Comparison of ENCODE assay signal across 13 cellular contexts in genomic region chr3:101484805-101485620, GRCh38. TPM values are rescaled to one million over a fixed set of nuclear protein-coding genes. Genes with fewer than 3 reads are reported as not detected.
A peak's percentile ranks its signal among the peaks of the same experiment; 100 is the strongest.
DNase-seq lines count a peak whose midpoint lies in the region; ATAC-seq and TF ChIP-seq lines count a peak whose summit lies in the region.
"Had no signal": no experiment of that assay in that cellular context is flagged by ENCODE, and none has a peak within 500 bp of the region (broad histone marks: within the 10 kb centered on the region; RNA-seq: fewer than 3 reads in every experiment).

No MANE protein-coding gene starts in this region.

- peaks cover 10% of the 10 kb centered on the region; the same call in 2 of the 3 replicates for H3K4me1 Mint-ChIP-seq in GM23338
- peaks cover 47% of the 10 kb centered on the region for H3K4me1 Mint-ChIP-seq in activated naive CD8-positive, alpha-beta T cell treated with anti-CD3 and anti-CD28 coated beads for 36 hours

- no peaks in the 10 kb centered on the region for H3K36me3 Mint-ChIP-seq in GM23338 (ENCODE audit: low read depth)
- H3K36me3 Mint-ChIP-seq in activated naive CD8-positive, alpha-beta T cell treated with anti-CD3 and anti-CD28 coated beads for 36 hours, result peaks cover 71% of the 10 kb centered on the region

- H3K4me2 ChIP-seq in GM23338, result no peak overlapping the region

- no peaks in the 10 kb centered on the region for H3K9me3 Mint-ChIP-seq in GM23338
- H3K9me3 Mint-ChIP-seq in activated naive CD8-positive, alpha-beta T cell treated with anti-CD3 and anti-CD28 coated beads for 36 hours, result peaks cover 17% of the 10 kb centered on the region

- peak overlapping the region; percentile 1; the same call in 1 of the 2 replicates for H3K27ac Mint-ChIP-seq in GM23338
- H3K27ac Mint-ChIP-seq in activated naive CD8-positive, alpha-beta T cell treated with anti-CD3 and anti-CD28 coated beads for 36 hours, result peak overlapping the region; percentile 43

- no peaks in the 10 kb centered on the region for H3F3A ChIP-seq in GM23338 (replicated peaks; ENCODE audit: low read depth)

- no peaks in the 10 kb centered on the region for H3K79me2 ChIP-seq in GM23338 (replicated peaks; ENCODE audit: insufficient read depth)

- WGBS in stomach, 5 donors, result 92 to 95% (median 93%) methylated on average over 8 of the region's 8 CpGs

- no peaks in the 10 kb centered on the region for H4K20me1 ChIP-seq in GM23338 (replicated peaks; ENCODE audit: insufficient read depth)

- peak; percentile 75 for DNase-seq in A172 (ENCODE audit: low spot score)
- no peak for DNase-seq in GM23338 (ENCODE audit: low spot score)
- no peak for DNase-seq in activated naive CD8-positive, alpha-beta T cell treated with anti-CD3 and anti-CD28 coated beads for 36 hours
- peak; percentile 75 for DNase-seq in glomerular visceral epithelial cell (ENCODE audit: extremely low spot score)
- DNase-seq in MV-4-11 (lab: John Stamatoyannopoulos, UW), result no peak
- no peak for DNase-seq in NCI-H187 treated with DMSO at 0.1 percent for 48 hours (lab: John Stamatoyannopoulos, UW)
- DNase-seq in H7, result no peak
- DNase-seq in stomach, result no peak
- DNase-seq: activated CD4-positive, CD25-positive, alpha-beta regulatory T cell treated with anti-CD3 and anti-CD28 coated beads, Interleukin-2, amount 50 U/mL, for 72 hours; Right ventricle myocardium superior; stimulated activated CD4-positive, alpha-beta T cell treated with anti-CD3 and anti-CD28 coated beads, Interleukin-15, amount 100 ng/mL, for 24 hours had no signal

- no peaks in the 10 kb centered on the region for H3K9me3 ChIP-seq in stomach

- H3K27me3 Mint-ChIP-seq in GM23338 (ENCODE audit: insufficient read depth, low read depth, poor library complexity), result no peaks in the 10 kb centered on the region
- no peaks in the 10 kb centered on the region for H3K27me3 Mint-ChIP-seq in activated naive CD8-positive, alpha-beta T cell treated with anti-CD3 and anti-CD28 coated beads for 36 hours

- no peak overlapping the region for H3K27ac ChIP-seq in GM23338 (ENCODE audit: low read depth)
- no peak overlapping the region for H3K27ac ChIP-seq in stomach
- H3K27ac ChIP-seq: C4-2B had no signal

- TF ChIP-seq CTCF in GM23338 (conservative IDR thresholded peaks at IDR 0.05; ENCODE audit: low read depth in 2 of 2) (no peak), stomach (IDR thresholded peaks at IDR 0.05) (no peak)

- H3K27me3 ChIP-seq in GM23338 (ENCODE audit: insufficient read depth) (no peaks in the 10 kb centered on the region), H7 (ENCODE audit: control insufficient read depth, insufficient read depth, low read length) (no peaks in the 10 kb centered on the region), stomach (no peaks in the 10 kb centered on the region)
- H3K27me3 ChIP-seq: ascending aorta had no signal

- H3K36me3 ChIP-seq in GM23338 (ENCODE audit: insufficient read depth) (no peaks in the 10 kb centered on the region), H7 (replicated peaks; ENCODE audit: control insufficient read depth, insufficient read depth, low read length) (no peaks in the 10 kb centered on the region), stomach (peaks cover 0 to 46% (median 22%) of the 10 kb centered on the region in 4 donors)

- no peak for TF ChIP-seq POLR2A in stomach (IDR thresholded peaks at IDR 0.05)

- intact Hi-C loops in stomach (cut with DNase I; ENCODE audit: low total_unique reads), result no loop called here

- ATAC-seq in GM23338, result no peak

- no peak overlapping the region for H3K4me3 ChIP-seq in GM23338
- no peak overlapping the region for H3K4me3 ChIP-seq in H7 (ENCODE audit: insufficient read depth, low read depth, low read length)
- no peak overlapping the region for H3K4me3 ChIP-seq in stomach
- H3K4me3 ChIP-seq: ascending aorta had no signal

- no peak overlapping the region for H3K4me3 Mint-ChIP-seq in GM23338
- H3K4me3 Mint-ChIP-seq in activated naive CD8-positive, alpha-beta T cell treated with anti-CD3 and anti-CD28 coated beads for 36 hours, result no peak overlapping the region

- H3K4me1 ChIP-seq in GM23338 (ENCODE audit: insufficient read depth), result peaks cover 4% of the 10 kb centered on the region; the same call in 1 of the 2 replicates
- H3K4me1 ChIP-seq in stomach, result no peaks in the 10 kb centered on the region
- H3K4me1 ChIP-seq: ascending aorta had no signal

- TF ChIP-seq EP300 in stomach (IDR thresholded peaks at IDR 0.05), result no peak

- H3K9me2 ChIP-seq in GM23338 (ENCODE audit: insufficient read depth), result no peaks in the 10 kb centered on the region; the same call in none of the 2 replicates

- H2AFZ ChIP-seq in GM23338, result no peak overlapping the region

TF ChIP-seq in GM23338, 12 proteins besides CTCF, POLR2A, EP300 and RAD21 (continues in another document):
- no peak for TF ChIP-seq NANOG (IDR thresholded peaks at IDR 0.05; ENCODE audit: borderline replicate concordance)
- no peak for TF ChIP-seq CREB1 (CRISPR knock-in tag; IDR thresholded peaks at IDR 0.05; ENCODE audit: low read depth)
- no peak for TF ChIP-seq ZNF462 (CRISPR knock-in tag; IDR thresholded peaks at IDR 0.05)
- TF ChIP-seq JUNB (IDR thresholded peaks at IDR 0.05; ENCODE audit: unreplicated experiment), result no peak

RNA-seq across cellular contexts. Expression of gene SENP7, which starts 28.0 kb away (rescaled TPM):
- total RNA-seq in A172 (2014; rRNA removed; shearing (Covaris generic)), result 13.7 and 23.6 TPM in 2 replicates
- total RNA-seq in GM23338 (2014; rRNA removed; shearing (Covaris generic)), result 9.0 and 11.0 TPM in 2 replicates
- polyA plus RNA-seq in GM23338 (2016; fragmentation: Nextera tagmentation; extraction: Ambion mirVana) (4.5 and 5.0 TPM in 2 replicates), stomach (1 to 10 TPM; 3.1 to 7.3 (median 3.8) TPM)
- total RNA-seq in activated naive CD8-positive, alpha-beta T cell treated with anti-CD3 and anti-CD28 coated beads for 36 hours, result 10 to 100 TPM; 10.1 TPM
- 11.6 and 21.5 TPM in 2 replicates for total RNA-seq in H7 (2014; rRNA removed; shearing (Covaris generic))
- total RNA-seq in stomach, result 10 to 100 TPM in 4 of 5 donors, 1 to 10 TPM in 1; 1.4 to 93.1 (median 29.8) TPM

Comparison
In these comparisons a context has a peak if more than half of its experiments do, and no peak if none do; other contexts are left out.
1. DNase-seq: peak in A172 (single experiment) and glomerular visceral epithelial cell (single experiment); none in GM23338 (single experiment), activated naive CD8-positive, alpha-beta T cell treated with anti-CD3 and anti-CD28 coated beads for 36 hours (single experiment), MV-4-11 (single experiment), NCI-H187 treated with DMSO at 0.1 percent for 48 hours (single experiment), H7 (single experiment) and stomach (single experiment).